In genomic region chr4:6017800-6018199, GRCh38 we compare ENCODE assay signal across 16 cellular contexts. TPM values are rescaled to one million over a fixed set of nuclear protein-coding genes. Genes with fewer than 3 reads are reported as not detected.
DNase-seq lines count a peak whose midpoint lies in the region; ATAC-seq and TF ChIP-seq lines count a peak whose summit lies in the region.
"Had no signal": no experiment of that assay in that cellular context is flagged by ENCODE, and none has a peak within 500 bp of the region (broad histone marks: within the 10 kb centered on the region; RNA-seq: fewer than 3 reads in every experiment).

No MANE protein-coding gene starts in this region.

- TF ChIP-seq CTCF in hepatocyte (IDR thresholded peaks at IDR 0.05; ENCODE audit: poor library complexity), result no peak

- peaks cover 5% of the 10 kb centered on the region for H3K27me3 Mint-ChIP-seq in activated CD4-positive, alpha-beta T cell treated with anti-CD3 and anti-CD28 coated beads for 36 hours
- no peaks in the 10 kb centered on the region for H3K27me3 Mint-ChIP-seq in activated CD4-positive, alpha-beta T cell treated with anti-CD3 and anti-CD28 coated beads, Interleukin-2, amount 10 ng/mL, durations not matched to agents 7 days and 5 days
- peaks cover 12% of the 10 kb centered on the region for H3K27me3 Mint-ChIP-seq in activated T-helper 17 cell treated with anti-CD3 and anti-CD28 coated beads, Interleukin-2, amount 50 U/mL, for 72 hours

- H2AFZ ChIP-seq in hepatocyte, result no peak overlapping the region
- H2AFZ ChIP-seq: GM23248 had no signal

- H3K9me2 ChIP-seq in hepatocyte (replicated peaks; ENCODE audit: insufficient read depth), result no peaks in the 10 kb centered on the region

- H3K4me3 ChIP-seq in hepatocyte, result no peak overlapping the region
- H3K4me3 ChIP-seq: BLaER1, GM23248, HAP-1 had no signal

- H3K4me1 Mint-ChIP-seq in activated CD4-positive, alpha-beta T cell treated with anti-CD3 and anti-CD28 coated beads for 36 hours, result no peaks in the 10 kb centered on the region
- H3K4me1 Mint-ChIP-seq in activated CD4-positive, alpha-beta T cell treated with anti-CD3 and anti-CD28 coated beads, Interleukin-2, amount 10 ng/mL, durations not matched to agents 7 days and 5 days, result no peaks in the 10 kb centered on the region
- no peaks in the 10 kb centered on the region for H3K4me1 Mint-ChIP-seq in activated T-helper 17 cell treated with anti-CD3 and anti-CD28 coated beads, Interleukin-2, amount 50 U/mL, for 72 hours
- peaks cover 20% of the 10 kb centered on the region for H3K4me1 Mint-ChIP-seq in stimulated activated effector memory CD8-positive, alpha-beta T cell treated with anti-CD3 and anti-CD28 coated beads, Interleukin-12 subunit alpha, Interleukin-12 subunit beta, amount 100 ng/mL, for 72 hours
- H3K4me1 Mint-ChIP-seq: CD14-positive monocyte had no signal

- H3K9me3 Mint-ChIP-seq in activated CD4-positive, alpha-beta T cell treated with anti-CD3 and anti-CD28 coated beads for 36 hours (ENCODE audit: low read depth), result no peaks in the 10 kb centered on the region
- no peaks in the 10 kb centered on the region for H3K9me3 Mint-ChIP-seq in activated CD4-positive, alpha-beta T cell treated with anti-CD3 and anti-CD28 coated beads, Interleukin-2, amount 10 ng/mL, durations not matched to agents 7 days and 5 days
- no peaks in the 10 kb centered on the region for H3K9me3 Mint-ChIP-seq in activated T-helper 17 cell treated with anti-CD3 and anti-CD28 coated beads, Interleukin-2, amount 50 U/mL, for 72 hours
- H3K9me3 Mint-ChIP-seq in stimulated activated effector memory CD8-positive, alpha-beta T cell treated with anti-CD3 and anti-CD28 coated beads, Interleukin-12 subunit alpha, Interleukin-12 subunit beta, amount 100 ng/mL, for 72 hours, result no peaks in the 10 kb centered on the region
- H3K9me3 Mint-ChIP-seq: CD14-positive monocyte had no signal

- CTCF ChIA-PET in activated CD4-positive, alpha-beta T cell treated with anti-CD3 and anti-CD28 coated beads for 36 hours (lab: Charles Lee), result interaction anchor here (0.6 kb wide), 1 partner anchor 444 kb away, joined by 3 read pairs; no protein-coding TSS in a partner anchor
- CTCF ChIA-PET in activated CD4-positive, alpha-beta T cell treated with anti-CD3 and anti-CD28 coated beads, Interleukin-2, amount 10 ng/mL, durations not matched to agents 7 days and 5 days (lab: Charles Lee), result no interaction called here

- no peaks in the 10 kb centered on the region for H3K9me3 ChIP-seq in hepatocyte (ENCODE audit: low read depth)
- H3K9me3 ChIP-seq: BLaER1, HAP-1 had no signal

- H3K4me1 ChIP-seq in hepatocyte (ENCODE audit: insufficient read depth), result no peaks in the 10 kb centered on the region
- H3K4me1 ChIP-seq: BLaER1, HAP-1 had no signal

- H4K20me1 ChIP-seq in hepatocyte (ENCODE audit: insufficient read depth, poor library complexity, severe bottlenecking), result no peaks in the 10 kb centered on the region
- H4K20me1 ChIP-seq: BLaER1 had no signal

- no peak overlapping the region for H3K27ac Mint-ChIP-seq in activated CD4-positive, alpha-beta T cell treated with anti-CD3 and anti-CD28 coated beads for 36 hours
- no peak overlapping the region for H3K27ac Mint-ChIP-seq in activated CD4-positive, alpha-beta T cell treated with anti-CD3 and anti-CD28 coated beads, Interleukin-2, amount 10 ng/mL, durations not matched to agents 7 days and 5 days
- H3K27ac Mint-ChIP-seq in activated T-helper 17 cell treated with anti-CD3 and anti-CD28 coated beads, Interleukin-2, amount 50 U/mL, for 72 hours, result no peak overlapping the region
- H3K27ac Mint-ChIP-seq in stimulated activated effector memory CD8-positive, alpha-beta T cell treated with anti-CD3 and anti-CD28 coated beads, Interleukin-12 subunit alpha, Interleukin-12 subunit beta, amount 100 ng/mL, for 72 hours, result no peak overlapping the region
- H3K27ac Mint-ChIP-seq: CD14-positive monocyte; CD4-positive, alpha-beta memory T cell had no signal

- no peaks in the 10 kb centered on the region for H3K27me3 ChIP-seq in hepatocyte
- H3K27me3 ChIP-seq: BLaER1 had no signal

- no peak overlapping the region for H3K4me2 ChIP-seq in hepatocyte
- H3K4me2 ChIP-seq: BLaER1 had no signal

- intact Hi-C loops in activated CD4-positive, alpha-beta T cell treated with anti-CD3 and anti-CD28 coated beads for 36 hours (cut with DNase I, micrococcal nuclease), result no loop called here

- no peak overlapping the region for H3K4me3 Mint-ChIP-seq in activated CD4-positive, alpha-beta T cell treated with anti-CD3 and anti-CD28 coated beads for 36 hours
- no peak overlapping the region for H3K4me3 Mint-ChIP-seq in activated CD4-positive, alpha-beta T cell treated with anti-CD3 and anti-CD28 coated beads, Interleukin-2, amount 10 ng/mL, durations not matched to agents 7 days and 5 days
- H3K4me3 Mint-ChIP-seq in activated T-helper 17 cell treated with anti-CD3 and anti-CD28 coated beads, Interleukin-2, amount 50 U/mL, for 72 hours, result no peak overlapping the region
- no peak overlapping the region for H3K4me3 Mint-ChIP-seq in stimulated activated effector memory CD8-positive, alpha-beta T cell treated with anti-CD3 and anti-CD28 coated beads, Interleukin-12 subunit alpha, Interleukin-12 subunit beta, amount 100 ng/mL, for 72 hours
- H3K4me3 Mint-ChIP-seq: CD14-positive monocyte; CD4-positive, alpha-beta memory T cell had no signal

- no peaks in the 10 kb centered on the region for H3K79me2 ChIP-seq in hepatocyte

- H3K36me3 ChIP-seq in hepatocyte (replicated peaks; ENCODE audit: insufficient read depth, low read depth), result no peaks in the 10 kb centered on the region
- H3K36me3 ChIP-seq: BLaER1, HAP-1 had no signal

- peak; percentile 32 for DNase-seq in activated CD4-positive, alpha-beta T cell treated with anti-CD3 and anti-CD28 coated beads for 36 hours
- DNase-seq in activated CD4-positive, alpha-beta T cell treated with anti-CD3 and anti-CD28 coated beads, Interleukin-2, amount 10 ng/mL, durations not matched to agents 7 days and 5 days, result no peak
- DNase-seq in hepatocyte (ENCODE audit: low spot score), result no peak
- no peak for DNase-seq in stimulated activated effector memory CD8-positive, alpha-beta T cell treated with anti-CD3 and anti-CD28 coated beads, Interleukin-12 subunit alpha, Interleukin-12 subunit beta, amount 100 ng/mL, for 72 hours (ENCODE audit: low spot score in 2 of 2)
- DNase-seq in NAMALWA (ENCODE audit: low spot score), result no peak
- DNase-seq: 8988T; CD4-positive, alpha-beta memory T cell; GM23248 had no signal

- no peak for ATAC-seq in activated CD4-positive, alpha-beta T cell treated with anti-CD3 and anti-CD28 coated beads for 36 hours
- ATAC-seq in activated T-helper 17 cell treated with anti-CD3 and anti-CD28 coated beads, Interleukin-2, amount 50 U/mL, for 72 hours (replicated peaks), result peak; percentile 68
- ATAC-seq in stimulated activated effector memory CD8-positive, alpha-beta T cell treated with anti-CD3 and anti-CD28 coated beads, Interleukin-12 subunit alpha, Interleukin-12 subunit beta, amount 100 ng/mL, for 72 hours, result peak; percentile 70
- no peak for ATAC-seq in GM21360 (IDR thresholded peaks at IDR 0.05; ENCODE audit: unreplicated experiment)

- WGBS in hepatocyte (ENCODE audit: low lambda C conversion rate, missing lambda C conversion rate), result 92% methylated on average over 11 of the region's 11 CpGs

- POLR2A ChIA-PET in activated CD4-positive, alpha-beta T cell treated with anti-CD3 and anti-CD28 coated beads for 36 hours (lab: Charles Lee), result no interaction called here
- POLR2A ChIA-PET in activated CD4-positive, alpha-beta T cell treated with anti-CD3 and anti-CD28 coated beads, Interleukin-2, amount 10 ng/mL, durations not matched to agents 7 days and 5 days (lab: Charles Lee), result no interaction called here

- peak overlapping the region; percentile 22 for H3K27ac ChIP-seq in hepatocyte
- H3K27ac ChIP-seq: BLaER1, GM23248 had no signal

- H3K36me3 Mint-ChIP-seq in activated CD4-positive, alpha-beta T cell treated with anti-CD3 and anti-CD28 coated beads for 36 hours (ENCODE audit: low read depth), result no peaks in the 10 kb centered on the region
- no peaks in the 10 kb centered on the region for H3K36me3 Mint-ChIP-seq in activated CD4-positive, alpha-beta T cell treated with anti-CD3 and anti-CD28 coated beads, Interleukin-2, amount 10 ng/mL, durations not matched to agents 7 days and 5 days (ENCODE audit: low read depth)
- H3K36me3 Mint-ChIP-seq in activated T-helper 17 cell treated with anti-CD3 and anti-CD28 coated beads, Interleukin-2, amount 50 U/mL, for 72 hours (ENCODE audit: low read depth), result no peaks in the 10 kb centered on the region
- H3K36me3 Mint-ChIP-seq in stimulated activated effector memory CD8-positive, alpha-beta T cell treated with anti-CD3 and anti-CD28 coated beads, Interleukin-12 subunit alpha, Interleukin-12 subunit beta, amount 100 ng/mL, for 72 hours, result no peaks in the 10 kb centered on the region
- H3K36me3 Mint-ChIP-seq: CD14-positive monocyte; CD4-positive, alpha-beta memory T cell had no signal

RNA-seq across cellular contexts. Expression of gene C4orf50, which starts 0.4 kb away (rescaled TPM):
- under 1 TPM; 0.05 TPM for total RNA-seq in activated CD4-positive, alpha-beta T cell treated with anti-CD3 and anti-CD28 coated beads for 36 hours
- total RNA-seq in activated CD4-positive, alpha-beta T cell treated with anti-CD3 and anti-CD28 coated beads, Interleukin-2, amount 10 ng/mL, durations not matched to agents 7 days and 5 days, result under 1 TPM; 0.21 to 0.27 TPM
- total RNA-seq in activated T-helper 17 cell treated with anti-CD3 and anti-CD28 coated beads, Interleukin-2, amount 50 U/mL, for 72 hours, result 1 to 10 TPM in 1 of 2 donors, under 1 TPM in 1; 0.34 to 2.1 TPM
- 0.04 TPM in 1 of 2 replicates, not detected in the other for total RNA-seq in hepatocyte
- not detected in 2 replicates for polyA plus RNA-seq in hepatocyte
- total RNA-seq: A673, GM23248, HT-29 had no signal
- polyA plus RNA-seq: AG04450, CD14-positive monocyte, GM23248 had no signal

Comparison
In these comparisons a context has a peak if more than half of its experiments do, and no peak if none do; other contexts are left out.
1. ATAC-seq: peak in activated T-helper 17 cell treated with anti-CD3 and anti-CD28 coated beads, Interleukin-2, amount 50 U/mL, for 72 hours (single experiment) and stimulated activated effector memory CD8-positive, alpha-beta T cell treated with anti-CD3 and anti-CD28 coated beads, Interleukin-12 subunit alpha, Interleukin-12 subunit beta, amount 100 ng/mL, for 72 hours (single experiment); none in activated CD4-positive, alpha-beta T cell treated with anti-CD3 and anti-CD28 coated beads for 36 hours (single experiment) and GM21360 (single experiment).